ENCODE assay signal across 16 cellular contexts in the genomic region with DNA sequence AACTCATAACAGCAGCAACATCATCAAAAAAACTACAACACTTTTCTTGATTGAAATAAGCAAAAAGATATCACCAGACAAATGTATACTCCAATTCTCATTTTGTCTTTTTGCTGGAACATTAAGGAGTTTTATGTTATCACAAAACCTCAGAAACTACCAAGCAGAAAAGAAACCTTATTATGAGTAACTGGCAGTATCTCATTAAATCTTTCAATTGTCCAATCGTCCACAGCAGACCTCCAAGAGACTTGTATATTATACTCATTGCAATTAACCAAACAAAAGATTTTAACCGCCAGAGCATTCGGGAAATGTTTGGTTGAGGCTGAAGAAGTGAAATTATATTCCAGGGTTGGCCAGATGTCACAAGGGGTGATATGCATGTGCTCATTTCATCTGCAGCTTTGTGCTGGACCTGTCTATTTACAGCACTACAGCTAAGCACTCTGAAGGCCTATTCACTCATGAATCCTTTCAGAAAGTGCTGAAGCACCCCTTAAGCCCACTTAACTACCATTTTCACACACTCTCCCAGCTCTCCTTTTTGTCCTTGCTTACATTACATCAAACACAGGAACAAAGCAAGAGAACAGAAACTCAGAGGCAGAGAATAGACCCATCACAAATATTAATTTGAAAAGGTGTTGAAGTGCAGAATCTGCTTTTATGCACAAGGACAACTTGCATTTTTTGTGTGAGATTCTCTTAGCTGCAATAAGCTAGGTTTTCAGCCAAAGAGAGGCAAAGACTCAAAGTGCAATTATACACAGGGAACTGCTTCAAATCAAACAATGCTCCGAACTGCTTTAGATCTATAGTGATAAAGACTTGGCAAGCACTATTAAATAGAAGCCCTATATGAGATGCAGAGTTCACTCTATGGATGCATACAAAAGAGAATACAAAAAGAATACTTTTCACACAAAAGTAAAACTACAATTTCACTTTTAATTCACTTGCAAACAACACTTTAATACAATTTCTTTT.
DNase-seq lines count a peak whose midpoint lies in the region; ATAC-seq and TF ChIP-seq lines count a peak whose summit lies in the region.
"Had no signal": no experiment of that assay in that cellular context is flagged by ENCODE, and none has a peak within 500 bp of the region (broad histone marks: within the 10 kb centered on the region; RNA-seq: fewer than 3 reads in every experiment).

No MANE protein-coding gene starts in this region.

- DNase-seq in DMS114 treated with DMSO at 0.1 percent for 48 hours (lab: John Stamatoyannopoulos, UW; ENCODE audit: unreplicated experiment) (peak; percentile 85), NCI-H1417 treated with DMSO at 0.1 percent for 48 hours (lab: John Stamatoyannopoulos, UW) (peak; percentile 50), NCI-H748 (lab: John Stamatoyannopoulos, UW; ENCODE audit: unreplicated experiment) (peak; percentile 99), left lung (no peak), iPS-NIHi7 (ENCODE audit: extremely low spot score) (no peak), 8988T (no peak)
- DNase-seq in stimulated activated CD4-positive, alpha-beta T cell treated with anti-CD3 and anti-CD28 coated beads, Interleukin-4, amount 100 ng/mL, for 1 hour = no peak
- no peak for DNase-seq in activated CD4-positive, alpha-beta T cell treated with anti-CD3 and anti-CD28 coated beads, Interleukin-2, amount 50 U/mL, for 48 hours
- DNase-seq: activated naive CD8-positive, alpha-beta T cell treated with anti-CD3 and anti-CD28 coated beads for 36 hours; erythroblast; Karpas-422; mesenchymal stem cell; NK-92 treated with Interleukin-12 subunit alpha and Interleukin-12 subunit beta, amount 100 ng/mL, for 24 hours; posterior cingulate gyrus had no signal

- ATAC-seq in left lung = peak; percentile 87

- no peak for TF ChIP-seq CTCF in left lung (IDR thresholded peaks at IDR 0.05)

- intact Hi-C loops in left lung (cut with DNase I) = no loop called here

- no peak overlapping the region for H3K4me3 ChIP-seq in left lung
- H3K4me3 ChIP-seq: SJSA1, vagina had no signal

- no peaks in the 10 kb centered on the region for H3K27me3 ChIP-seq in left lung
- H3K27me3 ChIP-seq: SJSA1, vagina had no signal

- no peaks in the 10 kb centered on the region for H3K36me3 ChIP-seq in left lung
- H3K36me3 ChIP-seq: SJSA1, vagina had no signal

- H3K4me1 ChIP-seq in left lung = peaks cover 0 to 8% of the 10 kb centered on the region in 2 donors
- H3K4me1 ChIP-seq: vagina had no signal

- H3K27ac ChIP-seq in left lung = no peak overlapping the region
- H3K27ac ChIP-seq: SJSA1, vagina had no signal

- H3K9me3 ChIP-seq in left lung = no peaks in the 10 kb centered on the region
- H3K9me3 ChIP-seq: SJSA1, vagina had no signal

Comparison
In these comparisons a context has a peak if more than half of its experiments do, and no peak if none do; other contexts are left out.
1. DNase-seq: peak in DMS114 treated with DMSO at 0.1 percent for 48 hours (single experiment), NCI-H1417 treated with DMSO at 0.1 percent for 48 hours (single experiment) and NCI-H748 (single experiment); none in left lung (0 of 2), iPS-NIHi7 (single experiment), 8988T (single experiment), stimulated activated CD4-positive, alpha-beta T cell treated with anti-CD3 and anti-CD28 coated beads, Interleukin-4, amount 100 ng/mL, for 1 hour (single experiment) and activated CD4-positive, alpha-beta T cell treated with anti-CD3 and anti-CD28 coated beads, Interleukin-2, amount 50 U/mL, for 48 hours (0 of 2).